Comparison of ENCODE assay signal across 9 cellular contexts in genomic region chr4:153750197-153750817, GRCh38. TPM values are rescaled to one million over a fixed set of nuclear protein-coding genes. Genes with fewer than 3 reads are reported as not detected.
DNase-seq lines count a peak whose midpoint lies in the region; ATAC-seq and TF ChIP-seq lines count a peak whose summit lies in the region.
"Had no signal": no experiment of that assay in that cellular context is flagged by ENCODE, and none has a peak within 500 bp of the region (broad histone marks: within the 10 kb centered on the region; RNA-seq: fewer than 3 reads in every experiment).

No MANE protein-coding gene starts in this region.

- DNase-seq in Ammon's horn (ENCODE audit: low spot score) (peak; percentile 88), NCI-H774 (lab: John Stamatoyannopoulos, UW) (peak; percentile 33), endothelial cell (ENCODE audit: low spot score) (peak; percentile 86), myocyte (ENCODE audit: low read depth) (peak; percentile 87)
- DNase-seq in activated CD8-positive, alpha-beta T cell treated with anti-CD3 and anti-CD28 coated beads for 36 hours: peak; percentile 70
- peak; percentile 54 for DNase-seq in stimulated activated naive B cell treated with anti-CD40 and anti-IgM and Interleukin-4, amounts not matched to agents 10 μg/mL and 1 μg/mL and 100 μg/mL, for 72 hours

- H3K4me1 Mint-ChIP-seq in activated CD8-positive, alpha-beta T cell treated with anti-CD3 and anti-CD28 coated beads for 36 hours (ENCODE audit: low read depth): peaks cover 6% of the 10 kb centered on the region
- H3K4me1 Mint-ChIP-seq in endothelial cell (ENCODE audit: unreplicated experiment): no peaks in the 10 kb centered on the region
- H3K4me1 Mint-ChIP-seq in stimulated activated naive B cell treated with anti-CD40 and anti-IgM and Interleukin-4, amounts not matched to agents 10 μg/mL and 1 μg/mL and 100 μg/mL, for 72 hours: peaks cover 0 to 2% of the 10 kb centered on the region in 2 donors

- TF ChIP-seq CTCF in activated CD8-positive, alpha-beta T cell treated with anti-CD3 and anti-CD28 coated beads for 36 hours (IDR thresholded peaks at IDR 0.05): peak; percentile 69
- peak; percentile 76 for TF ChIP-seq CTCF in endothelial cell (IDR thresholded peaks at IDR 0.05; ENCODE audit: unreplicated experiment)

- no peaks in the 10 kb centered on the region for H3K36me3 Mint-ChIP-seq in activated CD8-positive, alpha-beta T cell treated with anti-CD3 and anti-CD28 coated beads for 36 hours (ENCODE audit: low read depth)
- H3K36me3 Mint-ChIP-seq in endothelial cell (ENCODE audit: low read depth, unreplicated experiment): no peaks in the 10 kb centered on the region
- no peaks in the 10 kb centered on the region for H3K36me3 Mint-ChIP-seq in stimulated activated naive B cell treated with anti-CD40 and anti-IgM and Interleukin-4, amounts not matched to agents 10 μg/mL and 1 μg/mL and 100 μg/mL, for 72 hours
- H3K36me3 Mint-ChIP-seq: IgD-negative memory B cell had no signal

- H3K4me3 Mint-ChIP-seq in activated CD8-positive, alpha-beta T cell treated with anti-CD3 and anti-CD28 coated beads for 36 hours: no peak overlapping the region
- no peak overlapping the region for H3K4me3 Mint-ChIP-seq in endothelial cell (ENCODE audit: unreplicated experiment)
- no peak overlapping the region for H3K4me3 Mint-ChIP-seq in stimulated activated naive B cell treated with anti-CD40 and anti-IgM and Interleukin-4, amounts not matched to agents 10 μg/mL and 1 μg/mL and 100 μg/mL, for 72 hours
- H3K4me3 Mint-ChIP-seq: IgD-negative memory B cell had no signal

- no peaks in the 10 kb centered on the region for H3K27me3 Mint-ChIP-seq in activated CD8-positive, alpha-beta T cell treated with anti-CD3 and anti-CD28 coated beads for 36 hours
- H3K27me3 Mint-ChIP-seq in endothelial cell (ENCODE audit: unreplicated experiment): no peaks in the 10 kb centered on the region
- peaks cover 3 to 4% of the 10 kb centered on the region in 2 donors for H3K27me3 Mint-ChIP-seq in stimulated activated naive B cell treated with anti-CD40 and anti-IgM and Interleukin-4, amounts not matched to agents 10 μg/mL and 1 μg/mL and 100 μg/mL, for 72 hours

- ATAC-seq in GM18861 (IDR thresholded peaks at IDR 0.05; ENCODE audit: unreplicated experiment): peak; percentile 81
- ATAC-seq in HG03378 (IDR thresholded peaks at IDR 0.05; ENCODE audit: unreplicated experiment): peak; percentile 86
- peak; percentile 96 for ATAC-seq in activated CD8-positive, alpha-beta T cell treated with anti-CD3 and anti-CD28 coated beads for 36 hours
- peak; percentile 88 to 98 for ATAC-seq in stimulated activated naive B cell treated with anti-CD40 and anti-IgM and Interleukin-4, amounts not matched to agents 10 μg/mL and 1 μg/mL and 100 μg/mL, for 72 hours (replicated peaks)

- POLR2A ChIA-PET in activated CD8-positive, alpha-beta T cell treated with anti-CD3 and anti-CD28 coated beads for 36 hours (lab: Charles Lee): no interaction called here

- peaks cover 2% of the 10 kb centered on the region for H3K9me3 Mint-ChIP-seq in activated CD8-positive, alpha-beta T cell treated with anti-CD3 and anti-CD28 coated beads for 36 hours
- H3K9me3 Mint-ChIP-seq in endothelial cell (ENCODE audit: unreplicated experiment): no peaks in the 10 kb centered on the region
- no peaks in the 10 kb centered on the region for H3K9me3 Mint-ChIP-seq in stimulated activated naive B cell treated with anti-CD40 and anti-IgM and Interleukin-4, amounts not matched to agents 10 μg/mL and 1 μg/mL and 100 μg/mL, for 72 hours
- H3K9me3 Mint-ChIP-seq: IgD-negative memory B cell had no signal

- CTCF ChIA-PET in activated CD8-positive, alpha-beta T cell treated with anti-CD3 and anti-CD28 coated beads for 36 hours (lab: Charles Lee): interaction anchor here (0.6 to 4.0 kb wide), 42 partner anchors 9 to 590 kb away, joined by 3 to 48 read pairs (median 4); no protein-coding TSS in a partner anchor

- H3K27ac Mint-ChIP-seq in activated CD8-positive, alpha-beta T cell treated with anti-CD3 and anti-CD28 coated beads for 36 hours: no peak overlapping the region
- H3K27ac Mint-ChIP-seq in endothelial cell (ENCODE audit: unreplicated experiment): no peak overlapping the region
- H3K27ac Mint-ChIP-seq in stimulated activated naive B cell treated with anti-CD40 and anti-IgM and Interleukin-4, amounts not matched to agents 10 μg/mL and 1 μg/mL and 100 μg/mL, for 72 hours: no peak overlapping the region
- H3K27ac Mint-ChIP-seq: IgD-negative memory B cell had no signal

- intact Hi-C loops in activated CD8-positive, alpha-beta T cell treated with anti-CD3 and anti-CD28 coated beads for 36 hours (cut with micrococcal nuclease): loop anchor here (10.0 kb wide), 1 partner anchor 406 kb away; the partner anchor contains the start of gene MND1

RNA-seq across cellular contexts. Expression of gene RNF175, which starts 9.5 kb away (rescaled TPM):
- total RNA-seq in activated CD8-positive, alpha-beta T cell treated with anti-CD3 and anti-CD28 coated beads for 36 hours: not detected
- total RNA-seq in endothelial cell (ENCODE audit: unreplicated experiment) (0.36 TPM), myocyte (not detected in 2 replicates)
- not detected for polyA plus RNA-seq in myocyte (2012)
- polyA plus RNA-seq: IgD-negative memory B cell had no signal

RNA-seq across cellular contexts. Expression of gene SFRP2, which starts 38.6 kb away (rescaled TPM):
- not detected for total RNA-seq in activated CD8-positive, alpha-beta T cell treated with anti-CD3 and anti-CD28 coated beads for 36 hours
- total RNA-seq in endothelial cell (ENCODE audit: unreplicated experiment) (4.1 TPM), myocyte (not detected in 2 replicates)
- not detected for polyA plus RNA-seq in myocyte (2012)
- polyA plus RNA-seq: IgD-negative memory B cell had no signal

Comparison
In these comparisons a context has a peak if more than half of its experiments do, and no peak if none do; other contexts are left out.
1. Peak in every context shown above with its lines: DNase-seq and ATAC-seq.
2. DNase-seq: peak in every context shown above with its lines; median percentile 88 in Ammon's horn; 87 in myocyte; 86 in endothelial cell; 70 in activated CD8-positive, alpha-beta T cell treated with anti-CD3 and anti-CD28 coated beads for 36 hours; 54 in stimulated activated naive B cell treated with anti-CD40 and anti-IgM and Interleukin-4, amounts not matched to agents 10 μg/mL and 1 μg/mL and 100 μg/mL, for 72 hours; 33 in NCI-H774.